25 cellular contexts compared by ENCODE assay signal in genomic region chr5:79243224-79243623, GRCh38. TPM values are rescaled to one million over a fixed set of nuclear protein-coding genes. Genes with fewer than 3 reads are reported as not detected.
DNase-seq lines count a peak whose midpoint lies in the region; ATAC-seq, FAIRE-seq and TF ChIP-seq lines count a peak whose summit lies in the region.
"Had no signal": no experiment of that assay in that cellular context is flagged by ENCODE, and none has a peak within 500 bp of the region (broad histone marks: within the 10 kb centered on the region; RNA-seq: fewer than 3 reads in every experiment).

No MANE protein-coding gene starts in this region.

- H3K27me3 ChIP-seq in right cardiac atrium (ENCODE audit: control insufficient read depth, insufficient read depth) (no peaks in the 10 kb centered on the region), Loucy (ENCODE audit: insufficient read depth, low read length, poor library complexity, severe bottlenecking) (no peaks in the 10 kb centered on the region), GM12878 (replicated peaks in 1 of 2; ENCODE audit: control insufficient read depth in 2 of 2, insufficient read depth in 2 of 2, low read length in 1 of 2) (no peaks in the 10 kb centered on the region), skeletal muscle tissue (ENCODE audit: control insufficient read depth in 3 of 3, insufficient read depth in 3 of 3, low read length in 3 of 3) (no peaks in the 10 kb centered on the region), endodermal cell (ENCODE audit: control insufficient read depth, insufficient read depth, low read length, poor library complexity, severe bottlenecking) (no peaks in the 10 kb centered on the region), aorta (ENCODE audit: control insufficient read depth in 1 of 2, insufficient read depth in 2 of 2, low read length in 1 of 2) (no peaks in the 10 kb centered on the region)

- H4K20me1 ChIP-seq in Loucy (ENCODE audit: insufficient read depth, low read length, poor library complexity, severe bottlenecking): peaks cover 59% of the 10 kb centered on the region
- no peaks in the 10 kb centered on the region for H4K20me1 ChIP-seq in GM12878 (ENCODE audit: control insufficient read depth, insufficient read depth)

- H3K4me1 ChIP-seq in right cardiac atrium (ENCODE audit: control insufficient read depth, insufficient read depth, low read length) (peaks cover 4% of the 10 kb centered on the region), Loucy (ENCODE audit: insufficient read depth, low read length, poor library complexity, severe bottlenecking) (peaks cover 62% of the 10 kb centered on the region), GM12878 (ENCODE audit: control insufficient read depth, insufficient read depth, low read length) (peaks cover 8% of the 10 kb centered on the region), skeletal muscle tissue (ENCODE audit: control insufficient read depth in 3 of 3, insufficient read depth in 3 of 3, low read length in 3 of 3) (peaks cover 7 to 10% (median 7%) of the 10 kb centered on the region in 3 donors), endodermal cell (ENCODE audit: control insufficient read depth, insufficient read depth, low read length) (no peaks in the 10 kb centered on the region), aorta (ENCODE audit: control insufficient read depth in 1 of 2, insufficient read depth in 2 of 2, low read length in 2 of 2) (peaks cover 0 to 3% of the 10 kb centered on the region in 2 donors)

- peak overlapping the region; percentile 94 for H3K4me2 ChIP-seq in Loucy (ENCODE audit: low read depth, low read length, poor library complexity, severe bottlenecking)
- peak overlapping the region; percentile 13; the same call in 1 of the 2 replicates for H3K4me2 ChIP-seq in GM12878 (ENCODE audit: control insufficient read depth, insufficient read depth)
- H3K4me2 ChIP-seq: PC-9 had no signal

- peaks cover 6% of the 10 kb centered on the region for H3K36me3 Mint-ChIP-seq in endodermal cell (ENCODE audit: low read depth)

- no peak for TF ChIP-seq POLR2A in GM12878 (IDR thresholded peaks at IDR 0.05; ENCODE audit: low read depth, low read length)

- H3K4me3 ChIP-seq in right cardiac atrium (ENCODE audit: low read length) (no peak overlapping the region), Loucy (ENCODE audit: low read length, poor library complexity, severe bottlenecking) (peak overlapping the region; percentile 82), GM12878 (no peak overlapping the region), skeletal muscle tissue (ENCODE audit: low read length in 3 of 3) (no peak overlapping the region), endodermal cell (ENCODE audit: low read length) (no peak overlapping the region), aorta (ENCODE audit: low read length in 2 of 2) (no peak overlapping the region)
- H3K4me3 ChIP-seq: PC-9, SK-N-MC had no signal

- BruUV-seq in GM12878 (replicated peaks; lab: Mats Ljungman, UMichigan): no TSS peak

- SMC1A ChIA-PET in GM12878 (lab: Charles Lee; ENCODE audit: uncharacterized antibody, unreplicated experiment): interaction anchor here (0.9 to 2.5 kb wide), 6 partner anchors 8 to 222 kb away, joined by 3 to 10 read pairs (median 4); no protein-coding TSS in a partner anchor

- 93% methylated on average over 1 of the region's 1 CpG for WGBS in right cardiac atrium
- WGBS in GM12878 (ENCODE audit: insufficient coverage, insufficient replicate concordance, low lambda C conversion rate, missing lambda C conversion rate): 100% methylated on average over 1 of the region's 1 CpG
- 88% methylated on average over 1 of the region's 1 CpG; no CpG with 5 or more reads in 1 of the 2 experiments for WGBS in endodermal cell (ENCODE audit: insufficient coverage in 1 of 2, insufficient read length in 1 of 2), 2 experiments
- WGBS in aorta, 2 donors: 97 to 100% methylated on average over 1 of the region's 1 CpG

- H3K9ac ChIP-seq in Loucy (ENCODE audit: low read depth, low read length, poor library complexity, severe bottlenecking): no peak overlapping the region
- H3K9ac ChIP-seq in GM12878 (ENCODE audit: control insufficient read depth, insufficient read depth, low read length): no peak overlapping the region
- H3K9ac ChIP-seq in skeletal muscle tissue (ENCODE audit: low read depth in 1 of 3, low read length in 3 of 3): no peak overlapping the region
- H3K9ac ChIP-seq in endodermal cell (ENCODE audit: extremely low read depth, low read length, poor library complexity, severe bottlenecking): no peak overlapping the region

- no peak for FAIRE-seq in GM12878 (lab: Jason Lieb, UNC)
- FAIRE-seq: HepG2 had no signal

- H3K79me2 ChIP-seq in Loucy (ENCODE audit: insufficient read depth, low read length): peaks cover 95% of the 10 kb centered on the region
- peaks cover 60% of the 10 kb centered on the region for H3K79me2 ChIP-seq in GM12878 (ENCODE audit: control insufficient read depth, insufficient read depth, low read length)

- DNase-seq in left ventricle myocardium superior: no peak
- no peak for DNase-seq in right cardiac atrium
- DNase-seq in GM12878 (ENCODE audit: low read depth, low spot score): no peak
- no peak for DNase-seq in endodermal cell
- no peak for DNase-seq in aorta
- DNase-seq in G401 (ENCODE audit: low spot score): no peak
- DNase-seq: CD4-positive, alpha-beta memory T cell; EL; GOT3; HCEC 1CT; KBM-7; NCI-H1105; NCI-H146; NCI-H2081; NCI-H2171; NCI-H345; NCI-H774; PC-9; SHP77 treated with DMSO at 0.1 percent for 48 hours; SW 1271 had no signal

- H3K9me2 ChIP-seq in Loucy (replicated peaks; ENCODE audit: low read depth, low read length): no peaks in the 10 kb centered on the region

- H3K9me3 Mint-ChIP-seq in endodermal cell: no peaks in the 10 kb centered on the region
- H3K9me3 Mint-ChIP-seq: CD4-positive, alpha-beta memory T cell had no signal

- POLR2A ChIA-PET in GM12878 (lab: Charles Lee): no interaction called here

- 0 out of 2 replicates have a peak, but pooled peaks cover 4% of the 10 kb centered on the region for H3F3A ChIP-seq in Loucy (ENCODE audit: low read depth)

- CTCF ChIA-PET in GM12878 (lab: Yijun Ruan, JAX): interaction anchor here (0.6 to 2.6 kb wide), 13 partner anchors 8 to 798 kb away, joined by 3 to 22 read pairs (median 3); no protein-coding TSS in a partner anchor

- no peak for TF ChIP-seq EP300 in GM12878 (IDR thresholded peaks at IDR 0.05; ENCODE audit: borderline replicate concordance in 1 of 2, control insufficient read depth in 1 of 2, low read depth in 2 of 2, low read length in 2 of 2)

- TF ChIP-seq RAD21 in GM12878 (IDR thresholded peaks at IDR 0.05; ENCODE audit: insufficient read depth, low read depth, low read length): no peak

- no peak overlapping the region for H3K4me3 Mint-ChIP-seq in endodermal cell

- H3K27ac ChIP-seq in right cardiac atrium (ENCODE audit: low read length) (no peak overlapping the region), GM12878 (ENCODE audit: control insufficient read depth, insufficient read depth) (no peak overlapping the region), skeletal muscle tissue (ENCODE audit: low read depth, low read length) (peak overlapping the region; percentile 53), endodermal cell (ENCODE audit: low read depth, low read length) (no peak overlapping the region), aorta (ENCODE audit: low read depth in 1 of 2, low read length in 2 of 2) (no peak overlapping the region)
- H3K27ac ChIP-seq: PC-9, RWPE1, SK-N-MC had no signal

- TF ChIP-seq CTCF in Loucy (conservative IDR thresholded peaks at IDR 0.05; ENCODE audit: low read length) (no peak; the same call in 1 of the 2 replicates), GM12878 (IDR thresholded peaks at IDR 0.05 in 2 of 3, conservative IDR thresholded peaks at IDR 0.05 in 1 of 3; ENCODE audit: control insufficient read depth in 2 of 3, extremely low read depth in 1 of 3, insufficient read depth in 1 of 3, low read depth in 3 of 3, low read length in 3 of 3) (peak in 1 of 3 experiments; percentile 23; a peak in 1 of 6 replicates), endodermal cell (conservative IDR thresholded peaks at IDR 0.05) (no peak)

- in situ Hi-C loops in GM12878 (cut with MboI) (no loop called here), G401 (cut with HindIII; ENCODE audit: low sequenced_read_pairs) (no loop called here)

- H3K9me3 ChIP-seq in right cardiac atrium (ENCODE audit: control insufficient read depth, low read length): no peaks in the 10 kb centered on the region
- H3K9me3 ChIP-seq in Loucy (ENCODE audit: insufficient read depth, low read depth, low read length): no peaks in the 10 kb centered on the region
- no peaks in the 10 kb centered on the region for H3K9me3 ChIP-seq in GM12878 (replicated peaks; ENCODE audit: control insufficient read depth, insufficient read depth, low read length)
- no peaks in the 10 kb centered on the region for H3K9me3 ChIP-seq in skeletal muscle tissue (ENCODE audit: control insufficient read depth in 3 of 3, low read length in 3 of 3)
- H3K9me3 ChIP-seq in endodermal cell (ENCODE audit: control insufficient read depth, low read length): no peaks in the 10 kb centered on the region
- H3K9me3 ChIP-seq in aorta (ENCODE audit: control insufficient read depth, low read length): no peaks in the 10 kb centered on the region

- H3K36me3 ChIP-seq in Loucy (ENCODE audit: insufficient read depth, low read length) (no peaks in the 10 kb centered on the region), GM12878 (ENCODE audit: control insufficient read depth in 2 of 2, insufficient read depth in 2 of 2, low read length in 1 of 2) (no peaks in the 10 kb centered on the region), skeletal muscle tissue (ENCODE audit: control insufficient read depth in 3 of 3, insufficient read depth in 3 of 3, low read length in 3 of 3) (no peaks in the 10 kb centered on the region), endodermal cell (ENCODE audit: control insufficient read depth, insufficient read depth, low read length) (no peaks in the 10 kb centered on the region), aorta (ENCODE audit: control insufficient read depth in 1 of 2, insufficient read depth in 2 of 2, low read length in 1 of 2) (no peaks in the 10 kb centered on the region)

- RAD21 ChIA-PET in GM12878 (lab: Charles Lee; ENCODE audit: unreplicated experiment): interaction anchor here (0.7 to 2.5 kb wide), 6 partner anchors 8 to 223 kb away, joined by 3 to 10 read pairs (median 3); no protein-coding TSS in a partner anchor

- ATAC-seq in left ventricle myocardium superior: peak; percentile 55
- no peak for ATAC-seq in right cardiac atrium
- peak; percentile 13; the same call in 2 of the 3 replicates for ATAC-seq in GM12878
- ATAC-seq in aorta (ENCODE audit: low FRiP score): no peak
- ATAC-seq: HepG2 had no signal

- H3K27ac Mint-ChIP-seq in endodermal cell: no peak overlapping the region

- H2AFZ ChIP-seq in Loucy (ENCODE audit: low read length) (no peak overlapping the region), GM12878 (ENCODE audit: control insufficient read depth, low read depth, low read length) (no peak overlapping the region)
- H2AFZ ChIP-seq: PC-9 had no signal

- H3K4me1 Mint-ChIP-seq in endodermal cell: peaks cover 31% of the 10 kb centered on the region

- intact Hi-C loops in left ventricle myocardium superior (cut with micrococcal nuclease): no loop called here
- intact Hi-C loops in right cardiac atrium (cut with DNase I): no loop called here
- intact Hi-C loops in GM12878 (cut with micrococcal nuclease; ENCODE audit: unreplicated experiment): loop anchor here (5.0 kb wide), 1 partner anchor 219 kb away; no protein-coding TSS in a partner anchor
- intact Hi-C loops in aorta (cut with DNase I): no loop called here

- no peaks in the 10 kb centered on the region for H3K27me3 Mint-ChIP-seq in endodermal cell (ENCODE audit: insufficient read depth)
- H3K27me3 Mint-ChIP-seq: CD4-positive, alpha-beta memory T cell had no signal

RNA-seq across cellular contexts. Expression of gene JMY, which starts 7.3 kb away (rescaled TPM):
- total RNA-seq in left ventricle myocardium superior (11.7 TPM), right cardiac atrium (10 to 100 TPM; 10.3 to 14.5 (median 11.6) TPM), GM12878 (2014; rRNA removed) (3.4 and 3.9 TPM in 2 replicates), GM12878 (2014; rRNA removed; fragmentation: Illumina TruSeq; extraction: Trizol) (3.5 and 3.7 TPM in 2 replicates), GM12878 (2021) (3.6 and 4.1 TPM in 2 replicates), skeletal muscle tissue (10.4 TPM), endodermal cell (10 to 100 TPM; 19.4 to 20.8 TPM), aorta (10 to 100 TPM in 1 of 2 donors, 1 to 10 TPM in 1; 9.9 to 14.1 TPM)
- polyA plus RNA-seq in right cardiac atrium (4.1 TPM), GM12878 (2011; rRNA removed) (4.8 and 7.4 TPM in 2 replicates), GM12878 (2014; fragmentation: Illumina TruSeq; extraction: Trizol) (2.7 and 6.0 TPM in 2 replicates), GM12878 (2014; fragmentation: Nextera tagmentation; extraction: Ambion mirVana) (under 1 TPM; 0.63 to 0.80 TPM), GM12878 (2014; rRNA removed) (1.8 and 2.0 TPM in 2 replicates), GM12878 (2016; fragmentation: Nextera tagmentation; extraction: Ambion mirVana) (1 to 10 TPM; 1.2 to 1.5 TPM), aorta (1 to 10 TPM; 3.0 to 6.7 TPM)
- 30.5 and 31.5 TPM in 2 replicates for total RNA-seq in GM12878 (2013; cell fraction: nucleolus; rRNA removed)
- 2.1 TPM for polyA plus RNA-seq in GM12878 (2011; ENCODE audit: low read depth)
- polyA plus RNA-seq in GM12878 (2011; cell fraction: cytosol; rRNA removed): 1.4 and 1.8 TPM in 2 replicates
- 3.9 and 4.9 TPM in 2 replicates for polyA plus RNA-seq in GM12878 (2011; cell fraction: nucleus; rRNA removed)
- polyA plus RNA-seq in GM12878 (2012): 3.8 and 4.1 TPM in 2 replicates
- 4.9 and 6.2 TPM in 2 replicates for polyA minus RNA-seq in GM12878 (2011; rRNA and poly(A)+ RNA removed)
- 2.9 and 3.1 TPM in 2 replicates for polyA minus RNA-seq in GM12878 (2011; cell fraction: cytosol; rRNA and poly(A)+ RNA removed)
- 4.2 and 7.4 TPM in 2 replicates for polyA minus RNA-seq in GM12878 (2011; cell fraction: nucleus; rRNA and poly(A)+ RNA removed)
- polyA plus RNA-seq in endodermal cell (2013, experiment 1 of 2): 5.9 TPM
- 4.9 TPM for polyA plus RNA-seq in endodermal cell (2013, experiment 2 of 2)
- total RNA-seq in G401 (2014; rRNA removed; shearing (Covaris generic)): 5.2 and 7.2 TPM in 2 replicates

Comparison
In these comparisons a context has a peak if more than half of its experiments do, and no peak if none do; other contexts are left out.
1. ATAC-seq: peak in left ventricle myocardium superior (single experiment) and GM12878 (single experiment); none in right cardiac atrium (0 of 2) and aorta (single experiment).